ENCODE assay signal across 1 cellular context in genomic region chr18:12329125-12329698, GRCh38.
TF ChIP-seq lines count a peak whose summit lies in the region.

No MANE protein-coding gene starts in this region.

TF ChIP-seq in GM23338, 12 proteins besides CTCF, POLR2A, EP300 and RAD21 (continued from another document):
- no peak for TF ChIP-seq REST (IDR thresholded peaks at IDR 0.05; ENCODE audit: unreplicated experiment)
- TF ChIP-seq ZNF462 (CRISPR knock-in tag; IDR thresholded peaks at IDR 0.05): no peak
- no peak for TF ChIP-seq CREB1 (CRISPR knock-in tag; IDR thresholded peaks at IDR 0.05; ENCODE audit: low read depth)
- TF ChIP-seq ETS1 (IDR thresholded peaks at IDR 0.05): no peak
- TF ChIP-seq EZH2phosphoT487 (IDR thresholded peaks at IDR 0.05; ENCODE audit: unreplicated experiment): no peak
